In the genomic region with DNA sequence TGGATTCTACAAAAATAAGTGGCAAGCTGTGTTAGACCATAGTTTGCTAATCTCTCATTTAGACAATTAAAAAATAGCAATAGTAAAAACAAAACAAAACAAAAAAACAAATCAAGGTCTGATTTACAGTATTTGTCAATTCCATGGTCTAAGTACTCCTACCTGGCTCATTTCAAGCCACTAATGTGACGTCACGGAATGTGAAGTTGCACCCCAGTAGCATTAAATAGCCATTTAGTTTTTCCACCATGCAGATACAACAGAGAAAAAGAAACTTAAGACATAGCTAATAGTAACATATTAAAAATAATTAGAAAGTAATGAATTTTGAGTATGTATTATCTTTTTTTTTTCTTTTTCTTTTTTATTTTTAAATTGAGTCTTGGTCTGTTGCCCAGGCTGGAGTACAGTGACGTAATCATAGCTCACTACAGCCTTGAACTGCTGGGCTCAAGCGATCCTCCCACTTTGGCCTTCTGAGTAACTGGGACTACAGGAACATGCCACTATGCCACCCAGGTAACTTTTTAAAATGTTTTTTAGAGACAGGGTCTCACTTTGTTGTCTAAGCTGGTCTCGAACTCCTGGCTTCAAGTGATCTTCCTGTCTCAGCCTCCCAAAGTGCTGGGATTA, we compare ENCODE assay signal across 28 cellular contexts.
"Had no signal": no experiment of that assay in that cellular context is flagged by ENCODE, and none has a peak within 500 bp of the region (broad histone marks: within the 10 kb centered on the region; RNA-seq: fewer than 3 reads in every experiment).

No MANE protein-coding gene starts in this region.

- H3K9me3 ChIP-seq: SJSA1 had no signal

- H3K4me1 ChIP-seq: SJSA1 had no signal

- H3K4me3 ChIP-seq: SJSA1 had no signal

- H3K27me3 ChIP-seq: brain microvascular endothelial cell, SJSA1 had no signal

- H3K4me2 ChIP-seq: KMS-11 had no signal

- H3K27ac ChIP-seq: brain microvascular endothelial cell, KMS-11, SJSA1 had no signal

- H3K9ac ChIP-seq: KMS-11 had no signal

- ATAC-seq: activated CD8-positive, alpha-beta T cell treated with anti-CD3 and anti-CD28 coated beads, Interleukin-2, amount 10 ng/mL, durations not matched to agents 7 days and 5 days; activated naive CD8-positive, alpha-beta T cell treated with anti-CD3 and anti-CD28 coated beads, Interleukin-2, amount 50 U/mL, for 24 hours; activated T-cell treated with anti-CD3 and anti-CD28 coated beads, Interleukin-2, amount 50 U/mL, for 4 hours; Panc1 had no signal

- DNase-seq: activated CD4-positive, alpha-beta T cell treated with anti-CD3 and anti-CD28 coated beads, Interleukin-2, amount 10 ng/mL, durations not matched to agents 24 days and 14 days; activated CD4-positive, alpha-beta T cell treated with anti-CD3 and anti-CD28 coated beads, Interleukin-2, amount 50 U/mL, for 48 hours; activated CD8-positive, alpha-beta T cell treated with anti-CD3 and anti-CD28 coated beads, Interleukin-2, amount 10 ng/mL, durations not matched to agents 7 days and 5 days; activated naive CD4-positive, alpha-beta T cell treated with anti-CD3 and anti-CD28 coated beads, Interleukin-2, amount 10 ng/mL, durations not matched to agents 7 days and 5 days; activated naive CD8-positive, alpha-beta T cell treated with anti-CD3 and anti-CD28 coated beads, Interleukin-2, amount 50 U/mL, for 24 hours; activated T-cell treated with anti-CD3 and anti-CD28 coated beads for 4 hours; activated T-cell treated with anti-CD3 and anti-CD28 coated beads, Interleukin-2, amount 50 U/mL, for 4 hours; amniotic stem cell; aorta; brain microvascular endothelial cell; central memory CD4-positive, alpha-beta T cell; NCI-H1048; NCI-H1105 treated with DMSO at 0.1 percent for 48 hours; NCI-H1436; NCI-H1694; NCI-H1930; NCI-H2081 treated with DMSO at 0.1 percent for 48 hours; NCI-H226; NCI-H446 treated with DMSO at 0.1 percent for 48 hours; NCI-H524; SHP77 treated with DMSO at 0.1 percent for 48 hours; SW 1271; T-helper 1 cell; T-helper 2 cell; T-helper 9 cell had no signal

- H3K36me3 ChIP-seq: brain microvascular endothelial cell, SJSA1 had no signal
